20 cellular contexts compared by ENCODE assay signal in genomic region chr4:62683799-62684566, GRCh38.
"Had no signal": no experiment of that assay in that cellular context is flagged by ENCODE, and none has a peak within 500 bp of the region (broad histone marks: within the 10 kb centered on the region; RNA-seq: fewer than 3 reads in every experiment).

No MANE protein-coding gene starts in this region.

- ATAC-seq: HepG2, SK-N-SH treated with all-trans-retinoic acid at 6 μM for 48 hours had no signal

- H3K36me3 ChIP-seq: MG63 had no signal

- DNase-seq: IMR-90, Karpas-422, KG1, MG63, NCI-H1092, NCI-H1436, NCI-H187, NCI-H2029, NCI-H2081 treated with DMSO at 0.1 percent for 48 hours, NCI-H2171, NCI-H226, NCI-H446, NCI-H510A, NCI-H524 treated with DMSO at 0.1 percent for 48 hours, NCI-H69, NCI-H774, RPMI8226, SHP77 had no signal

- H3K9me3 ChIP-seq: MG63 had no signal

- H3K27me3 ChIP-seq: MG63 had no signal

- H3K4me3 ChIP-seq: MG63 had no signal
